ENCODE assay signal across 16 cellular contexts in genomic region chr4:23881674-23882337, GRCh38. TPM values are rescaled to one million over a fixed set of nuclear protein-coding genes. Genes with fewer than 3 reads are reported as not detected.
DNase-seq lines count a peak whose midpoint lies in the region; ATAC-seq and TF ChIP-seq lines count a peak whose summit lies in the region.
"Had no signal": no experiment of that assay in that cellular context is flagged by ENCODE, and none has a peak within 500 bp of the region (broad histone marks: within the 10 kb centered on the region; RNA-seq: fewer than 3 reads in every experiment).

No MANE protein-coding gene starts in this region.

- DNase-seq in NCI-H1417 (lab: John Stamatoyannopoulos, UW) (peak in 2 of 3 experiments; percentile 9 to 55), NCI-H1417 treated with DMSO at 0.1 percent for 48 hours (lab: John Stamatoyannopoulos, UW) (no peak), adrenal gland (no peak), kidney tubule cell (ENCODE audit: low spot score) (peak; percentile 52), suprapubic skin (ENCODE audit: low spot score in 2 of 2) (no peak), amygdala (lab: John Stamatoyannopoulos, UW) (no peak)
- DNase-seq in activated CD4-positive, alpha-beta T cell treated with anti-CD3 and anti-CD28 coated beads for 4 hours, result no peak
- DNase-seq: activated CD8-positive, alpha-beta memory T cell treated with anti-CD3 and anti-CD28 coated beads for 24 hours; COR-L47; effector memory CD8-positive, alpha-beta T cell; GDM1; H7; kidney glomerular epithelial cell; stimulated activated CD4-positive, alpha-beta T cell treated with anti-CD3 and anti-CD28 coated beads, Interleukin-4, amount 100 ng/mL, for 24 hours had no signal

- ATAC-seq in GM21367 (IDR thresholded peaks at IDR 0.05; ENCODE audit: unreplicated experiment), result no peak
- ATAC-seq: effector memory CD8-positive, alpha-beta T cell; SK-N-SH treated with all-trans-retinoic acid at 6 μM for 48 hours had no signal

- H3K4me1 ChIP-seq in adrenal gland (replicated peaks in 1 of 2) (peaks cover 3 to 27% of the 10 kb centered on the region in 2 donors), suprapubic skin (no peaks in the 10 kb centered on the region)

- intact Hi-C loops in adrenal gland (cut with DNase I), result no loop called here

- WGBS in adrenal gland, 4 donors, result 76 to 82% (median 80%) methylated on average over 8 of the region's 8 CpGs
- WGBS in suprapubic skin, result 85% methylated on average over 8 of the region's 8 CpGs

- TF ChIP-seq CTCF in adrenal gland (IDR thresholded peaks at IDR 0.05) (peak in 1 of 6 experiments; percentile 6), suprapubic skin (IDR thresholded peaks at IDR 0.05) (no peak)

- no peak for TF ChIP-seq EP300 in suprapubic skin (IDR thresholded peaks at IDR 0.05)

- no peak for TF ChIP-seq POLR2A in adrenal gland (IDR thresholded peaks at IDR 0.05)
- TF ChIP-seq POLR2A in suprapubic skin (IDR thresholded peaks at IDR 0.05), result no peak

- H3K27ac ChIP-seq in adrenal gland, result peak overlapping the region in 3 of 5 donors; percentile 25 to 43 (median 41)
- peak overlapping the region; percentile 68 for H3K27ac ChIP-seq in suprapubic skin

- H3K27me3 ChIP-seq in adrenal gland (no peaks in the 10 kb centered on the region), suprapubic skin (no peaks in the 10 kb centered on the region)

- no peak overlapping the region for H3K4me3 ChIP-seq in adrenal gland
- no peak overlapping the region for H3K4me3 ChIP-seq in suprapubic skin

- H3K9me3 ChIP-seq in adrenal gland (replicated peaks in 1 of 3), result no peaks in the 10 kb centered on the region
- H3K9me3 ChIP-seq in suprapubic skin, result no peaks in the 10 kb centered on the region

- H3K36me3 ChIP-seq in adrenal gland (replicated peaks in 1 of 2) (no peaks in the 10 kb centered on the region), suprapubic skin (no peaks in the 10 kb centered on the region)

RNA-seq across cellular contexts. Expression of gene PPARGC1A, which starts 8.0 kb away (rescaled TPM):
- 10 to 100 TPM in 2 of 8 donors, 1 to 10 TPM in 6; 2.8 to 14.3 (median 7.1) TPM for total RNA-seq in adrenal gland
- polyA plus RNA-seq in adrenal gland, result 1 to 10 TPM; 1.6 to 3.2 (median 2.1) TPM
- total RNA-seq in suprapubic skin, result 10 to 100 TPM; 10.5 to 33.4 (median 13.2) TPM

Comparison
In these comparisons a context has a peak if more than half of its experiments do, and no peak if none do; other contexts are left out.
1. DNase-seq: peak in NCI-H1417 (2 of 3) and kidney tubule cell (single experiment); none in NCI-H1417 treated with DMSO at 0.1 percent for 48 hours (single experiment), adrenal gland (0 of 7), suprapubic skin (0 of 2), amygdala (0 of 56) and activated CD4-positive, alpha-beta T cell treated with anti-CD3 and anti-CD28 coated beads for 4 hours (0 of 2).